In genomic region chr1:29876902-29877301, GRCh38 we compare ENCODE assay signal across 1 cellular context.
TF ChIP-seq lines count a peak whose summit lies in the region.

No MANE protein-coding gene starts in this region.

TF ChIP-seq in GM23338, 12 proteins besides CTCF, POLR2A, EP300 and RAD21 (continued from another document):
- TF ChIP-seq STAT1 (IDR thresholded peaks at IDR 0.05; ENCODE audit: unreplicated experiment) (no peak), ZNF331 (CRISPR knock-in tag; IDR thresholded peaks at IDR 0.05; ENCODE audit: low read depth) (no peak)
